In genomic region chr3:113695818-113696645, GRCh38 we compare ENCODE assay signal across 1 cellular context.
TF ChIP-seq lines count a peak whose summit lies in the region.

Gene USF3 (minus strand): TSS chr3:113696642. CDS start chr3:113674878, 21,764 bp downstream.

TF ChIP-seq in WTC11, 78 proteins besides CTCF, POLR2A, EP300 and RAD21 (continued from another document):
- TF ChIP-seq ERG (CRISPR knock-in tag; IDR thresholded peaks at IDR 0.05) = no peak
- TF ChIP-seq ESRRA (CRISPR knock-in tag; IDR thresholded peaks at IDR 0.05; ENCODE audit: borderline replicate concordance) = no peak
- no peak for TF ChIP-seq ZNF671 (CRISPR knock-in tag; IDR thresholded peaks at IDR 0.05)
- 0 out of 2 replicates have a peak, but pooled peaks have one; percentile 33 for TF ChIP-seq ZBTB21 (CRISPR knock-in tag; IDR thresholded peaks at IDR 0.05; ENCODE audit: borderline replicate concordance)
- no peak for TF ChIP-seq SMAD3 (CRISPR knock-in tag; IDR thresholded peaks at IDR 0.05; ENCODE audit: borderline replicate concordance)
- no peak for TF ChIP-seq ZNF532 (CRISPR knock-in tag; IDR thresholded peaks at IDR 0.05; ENCODE audit: borderline replicate concordance)
- TF ChIP-seq E2F4 (CRISPR knock-in tag; IDR thresholded peaks at IDR 0.05; ENCODE audit: borderline replicate concordance, low read depth) = no peak
- TF ChIP-seq RORB (CRISPR knock-in tag; IDR thresholded peaks at IDR 0.05) = no peak
- TF ChIP-seq NR1H2 (CRISPR knock-in tag; IDR thresholded peaks at IDR 0.05) = no peak
- no peak for TF ChIP-seq ZNF425 (CRISPR knock-in tag; conservative IDR thresholded peaks at IDR 0.05)
- TF ChIP-seq ATF6 (CRISPR knock-in tag; IDR thresholded peaks at IDR 0.05) = no peak
